ENCODE assay signal across 8 cellular contexts in genomic region chr7:5773661-5774086, GRCh38. TPM values are rescaled to one million over a fixed set of nuclear protein-coding genes. Genes with fewer than 3 reads are reported as not detected.
DNase-seq lines count a peak whose midpoint lies in the region; ATAC-seq, FAIRE-seq and TF ChIP-seq lines count a peak whose summit lies in the region.

No MANE protein-coding gene starts in this region.

- H3K79me2 ChIP-seq in keratinocyte (ENCODE audit: control insufficient read depth, insufficient read depth, low read length), result peaks cover 79% of the 10 kb centered on the region

- H4K20me1 ChIP-seq in keratinocyte (ENCODE audit: control insufficient read depth, extremely low read depth, insufficient read depth, low read length), result peaks cover 3% of the 10 kb centered on the region

- FAIRE-seq in keratinocyte (lab: Jason Lieb, UNC), result peak; percentile 46

- H3K27me3 ChIP-seq in keratinocyte (ENCODE audit: control insufficient read depth, extremely low read depth, insufficient read depth, low read length), result no peaks in the 10 kb centered on the region
- no peaks in the 10 kb centered on the region for H3K27me3 ChIP-seq in left ventricle myocardium inferior (ENCODE audit: low read depth)

- H3K4me1 ChIP-seq in keratinocyte (ENCODE audit: control insufficient read depth, extremely low read depth, insufficient read depth, low read length) (peaks cover 16% of the 10 kb centered on the region), left ventricle myocardium inferior (peaks cover 35% of the 10 kb centered on the region)

- ATAC-seq in HG03378 (IDR thresholded peaks at IDR 0.05; ENCODE audit: unreplicated experiment), result no peak

- dilution Hi-C loops in keratinocyte (cut with MboI; ENCODE audit: extremely low pct_ligation_motif_present, low sequenced_read_pairs), result no loop called here

- TF ChIP-seq CTCF in keratinocyte (optimal IDR thresholded peaks at IDR 0.05 in 1 of 3, IDR thresholded peaks at IDR 0.05 in 1 of 3, conservative IDR thresholded peaks at IDR 0.05 in 1 of 3; ENCODE audit: extremely low read depth in 1 of 3, insufficient read depth in 2 of 3, low read length in 3 of 3) (no peak), left ventricle myocardium inferior (IDR thresholded peaks at IDR 0.05; ENCODE audit: borderline replicate concordance) (no peak)

- H2AFZ ChIP-seq in keratinocyte (ENCODE audit: control insufficient read depth, low read length), result no peak overlapping the region

- peak overlapping the region; percentile 29 for H3K9ac ChIP-seq in keratinocyte (ENCODE audit: control insufficient read depth, extremely low read depth, insufficient read depth, low read length)

- H3K36me3 ChIP-seq in keratinocyte (ENCODE audit: control insufficient read depth in 2 of 2, extremely low read depth in 1 of 2, insufficient read depth in 2 of 2, low read length in 2 of 2) (peaks cover 4 to 6% of the 10 kb centered on the region in 2 experiments), left ventricle myocardium inferior (peaks cover 15% of the 10 kb centered on the region)

- H3K4me2 ChIP-seq in keratinocyte (ENCODE audit: control insufficient read depth, extremely low read depth, insufficient read depth, low read depth, low read length), result no peak overlapping the region

- no peaks in the 10 kb centered on the region for H3K9me3 ChIP-seq in keratinocyte (ENCODE audit: control insufficient read depth, low read depth, low read length)
- H3K9me3 ChIP-seq in left ventricle myocardium inferior (replicated peaks), result no peaks in the 10 kb centered on the region

- peak overlapping the region; percentile 55 for H3K27ac ChIP-seq in keratinocyte (ENCODE audit: control insufficient read depth, insufficient read depth, low read length)
- no peak overlapping the region for H3K27ac ChIP-seq in left ventricle myocardium inferior (replicated peaks)

- intact Hi-C loops in posterior vena cava (cut with DNase I) (no loop called here), left ventricle myocardium inferior (cut with micrococcal nuclease) (no loop called here)

- H3K9me1 ChIP-seq in keratinocyte (ENCODE audit: control insufficient read depth, extremely low read depth, insufficient read depth, low read length), result no peaks in the 10 kb centered on the region

- H3K4me3 ChIP-seq in keratinocyte (ENCODE audit: control insufficient read depth in 2 of 3, extremely low read depth in 1 of 3, insufficient read depth in 2 of 3, low read depth in 1 of 3, low read length in 3 of 3) (no peak overlapping the region), left ventricle myocardium inferior (no peak overlapping the region)

- DNase-seq in A172 (ENCODE audit: low spot score) (peak; percentile 99), HS-5 (ENCODE audit: low read depth) (peak; percentile 100), keratinocyte (ENCODE audit: low read depth, low spot score) (peak; percentile 75), posterior vena cava (ENCODE audit: low spot score) (no peak), NCI-H345 (lab: John Stamatoyannopoulos, UW) (no peak), left ventricle myocardium inferior (no peak)
- peak; percentile 63 for DNase-seq in activated CD8-positive, alpha-beta memory T cell treated with anti-CD3 and anti-CD28 coated beads, Interleukin-2, amount 50 U/mL, for 48 hours

RNA-seq across cellular contexts. Expression of gene RNF216, which starts 7.8 kb away (rescaled TPM):
- total RNA-seq in A172 (2014; rRNA removed; shearing (Covaris generic)), result 45.1 and 47.6 TPM in 2 replicates
- 12.4 to 23.6 TPM (median 15.4 TPM) in 3 replicates for polyA plus RNA-seq in keratinocyte
- 21.6 TPM for polyA plus RNA-seq in keratinocyte (2011; ENCODE audit: low read depth)
- 13.1 and 15.1 TPM in 2 replicates for polyA plus RNA-seq in keratinocyte (2011; cell fraction: cytosol; rRNA removed)
- polyA plus RNA-seq in keratinocyte (2011; cell fraction: nucleus; rRNA removed), result 28.5 and 30.0 TPM in 2 replicates
- 9.2 and 17.1 TPM in 2 replicates for polyA plus RNA-seq in keratinocyte (2012; ENCODE audit: low replicate concordance)
- 19.3 to 27.7 TPM (median 24.0 TPM) in 3 replicates for polyA minus RNA-seq in keratinocyte
- polyA minus RNA-seq in keratinocyte (2011; cell fraction: cytosol; rRNA and poly(A)+ RNA removed), result 18.4 TPM
- 25.0 and 42.5 TPM in 2 replicates for polyA minus RNA-seq in keratinocyte (2011; cell fraction: nucleus; rRNA and poly(A)+ RNA removed)
- 10 to 100 TPM; 36.7 to 41.4 TPM for total RNA-seq in posterior vena cava
- 26.1 TPM for total RNA-seq in left ventricle myocardium inferior

Comparison
In these comparisons a context has a peak if more than half of its experiments do, and no peak if none do; other contexts are left out.
1. DNase-seq: peak in A172 (single experiment), HS-5 (single experiment), activated CD8-positive, alpha-beta memory T cell treated with anti-CD3 and anti-CD28 coated beads, Interleukin-2, amount 50 U/mL, for 48 hours (single experiment) and keratinocyte (single experiment); none in posterior vena cava (single experiment), NCI-H345 (single experiment) and left ventricle myocardium inferior (single experiment).